4 cellular contexts compared by ENCODE assay signal in genomic region chr6:91911945-91912344, GRCh38.
"Had no signal": no experiment of that assay in that cellular context is flagged by ENCODE, and none has a peak within 500 bp of the region (broad histone marks: within the 10 kb centered on the region; RNA-seq: fewer than 3 reads in every experiment).

No MANE protein-coding gene starts in this region.

- H3K4me3 ChIP-seq: K562 had no signal

- ATAC-seq: HepG2, K562 had no signal

- H3K27ac ChIP-seq: HL-60 had no signal

- DNase-seq: IMR-90 had no signal
